ENCODE assay signal across 8 cellular contexts in genomic region chr19:52689804-52690394, GRCh38. TPM values are rescaled to one million over a fixed set of nuclear protein-coding genes. Genes with fewer than 3 reads are reported as not detected.
DNase-seq lines count a peak whose midpoint lies in the region; ATAC-seq and TF ChIP-seq lines count a peak whose summit lies in the region.

No MANE protein-coding gene starts in this region.

- peak overlapping the region; percentile 95 for H3K4me2 ChIP-seq in HCT116 (ENCODE audit: low read length)

- no peaks in the 10 kb centered on the region for H3K9me2 ChIP-seq in HCT116 (ENCODE audit: insufficient read depth)

- TSS peak; percentile 79 for BruUV-seq in HCT116 (replicated peaks; lab: Mats Ljungman, UMichigan)

- intact Hi-C loops in HCT116 (cut with micrococcal nuclease) = no loop called here
- intact Hi-C loops in activated naive CD4-positive, alpha-beta T cell treated with anti-CD3 and anti-CD28 coated beads for 36 hours (cut with micrococcal nuclease) = loop anchor here (1.0 to 5.0 kb wide), 3 partner anchors 45 to 120 kb away; partner anchors contain the start of genes ZNF611, ZNF701 and ZNF83
- intact Hi-C loops in posterior vena cava (cut with DNase I) = no loop called here

- RAD21 ChIA-PET in HCT116 (lab: Charles Lee; ENCODE audit: low non-redundant PET in 1 of 2, low total read pairs in 2 of 2, uncharacterized antibody in 2 of 2, unreplicated experiment in 2 of 2) = no interaction called here

- H3K4me1 Mint-ChIP-seq in activated naive CD4-positive, alpha-beta T cell treated with anti-CD3 and anti-CD28 coated beads for 36 hours (ENCODE audit: low read depth) = peaks cover 17% of the 10 kb centered on the region

- H3K4me3 Mint-ChIP-seq in activated naive CD4-positive, alpha-beta T cell treated with anti-CD3 and anti-CD28 coated beads for 36 hours = peak overlapping the region; percentile 96

- TF ChIP-seq RAD21 in HCT116 (IDR thresholded peaks at IDR 0.05; ENCODE audit: low read depth) = no peak

- no peaks in the 10 kb centered on the region for H4K20me1 ChIP-seq in HCT116 (ENCODE audit: insufficient read depth)

- TF ChIP-seq POLR2A in HCT116 (IDR thresholded peaks at IDR 0.05; ENCODE audit: borderline replicate concordance, extremely low read depth, insufficient read depth, insufficient read length) = no peak

- no peaks in the 10 kb centered on the region for H3K9me3 Mint-ChIP-seq in activated naive CD4-positive, alpha-beta T cell treated with anti-CD3 and anti-CD28 coated beads for 36 hours

- POLR2A ChIA-PET in HCT116 (lab: Charles Lee) = no interaction called here

- H3K27me3 Mint-ChIP-seq in activated naive CD4-positive, alpha-beta T cell treated with anti-CD3 and anti-CD28 coated beads for 36 hours (ENCODE audit: low read depth) = no peaks in the 10 kb centered on the region

- H3K27ac Mint-ChIP-seq in activated naive CD4-positive, alpha-beta T cell treated with anti-CD3 and anti-CD28 coated beads for 36 hours = peak overlapping the region; percentile 93

- peak; percentile 53 for ATAC-seq in HCT116

- TF ChIP-seq CTCF in HCT116 (IDR thresholded peaks at IDR 0.05 in 2 of 3, conservative IDR thresholded peaks at IDR 0.05 in 1 of 3; ENCODE audit: borderline replicate concordance in 1 of 3, insufficient read depth in 1 of 3, low read depth in 2 of 3, low read length in 2 of 3) = no peak
- TF ChIP-seq CTCF in cardiac muscle cell (IDR thresholded peaks at IDR 0.05; ENCODE audit: low read depth, low read length) = no peak

- no peaks in the 10 kb centered on the region for H3K27me3 ChIP-seq in HCT116 (ENCODE audit: insufficient read depth, low read length)
- H3K27me3 ChIP-seq in cardiac muscle cell = no peaks in the 10 kb centered on the region

- H3K9me3 ChIP-seq in HCT116 (ENCODE audit: control insufficient read depth in 1 of 2, insufficient read depth in 1 of 2, low read depth in 1 of 2, low read length in 2 of 2) (no peaks in the 10 kb centered on the region), cardiac muscle cell (ENCODE audit: low read depth) (no peaks in the 10 kb centered on the region)

- H3K9ac ChIP-seq in HCT116 (ENCODE audit: low read length) = peak overlapping the region; percentile 79

- CTCF ChIA-PET in HCT116 (lab: Charles Lee) = no interaction called here
- CTCF ChIA-PET in activated naive CD4-positive, alpha-beta T cell treated with anti-CD3 and anti-CD28 coated beads for 36 hours (lab: Charles Lee) = no interaction called here

- DNase-seq in ELF-1 (ENCODE audit: low read depth, low spot score) = peak; percentile 62
- no peak for DNase-seq in HCT116 (ENCODE audit: low read depth, low spot score)
- peak; percentile 22 for DNase-seq in NOMO-1 treated with DMSO at 0.1 percent for 48 hours (lab: John Stamatoyannopoulos, UW; ENCODE audit: unreplicated experiment)
- DNase-seq in activated naive CD4-positive, alpha-beta T cell treated with anti-CD3 and anti-CD28 coated beads for 36 hours = peak; percentile 32
- DNase-seq in cardiac muscle cell (ENCODE audit: low read depth in 1 of 2, low spot score in 1 of 2) = peak; percentile 6 to 42
- peak; percentile 86 for DNase-seq in posterior vena cava (ENCODE audit: low spot score)
- no peak for DNase-seq in HPDE6-E6E7 (ENCODE audit: extremely low spot score)
- no peak for DNase-seq in epidermal melanocyte (ENCODE audit: insufficient read length, low spot score)

- H3K36me3 ChIP-seq in HCT116 (ENCODE audit: control insufficient read depth in 1 of 2, insufficient read depth in 2 of 2, low read length in 2 of 2) (no peaks in the 10 kb centered on the region), cardiac muscle cell (no peaks in the 10 kb centered on the region)

- H3K4me1 ChIP-seq in HCT116 (ENCODE audit: control insufficient read depth in 1 of 2, insufficient read depth in 2 of 2, low read length in 2 of 2) (peaks cover 7 to 14% of the 10 kb centered on the region in 2 experiments), cardiac muscle cell (ENCODE audit: low read depth) (peaks cover 17% of the 10 kb centered on the region)

- peaks cover 48% of the 10 kb centered on the region for H3K79me2 ChIP-seq in HCT116 (ENCODE audit: insufficient read depth, low read length)

- H3K4me3 ChIP-seq in HCT116 (replicated peaks in 1 of 2; ENCODE audit: low read depth in 1 of 2, low read length in 2 of 2) (peak overlapping the region; percentile 69 to 85), cardiac muscle cell (peak overlapping the region; percentile 57)

- H3K27ac ChIP-seq in HCT116 (ENCODE audit: low read depth, low read length) (peak overlapping the region; percentile 60), cardiac muscle cell (peak overlapping the region; percentile 70)

- peaks cover 13% of the 10 kb centered on the region for H3K36me3 Mint-ChIP-seq in activated naive CD4-positive, alpha-beta T cell treated with anti-CD3 and anti-CD28 coated beads for 36 hours (ENCODE audit: low read depth)

- H2AFZ ChIP-seq in HCT116 (ENCODE audit: low read depth, low read length, poor library complexity, severe bottlenecking) = no peak overlapping the region

TF ChIP-seq in HCT116, 20 proteins besides CTCF, POLR2A, EP300 and RAD21:
- TF ChIP-seq YY1 (IDR thresholded peaks at IDR 0.05; ENCODE audit: extremely low read depth, insufficient replicate concordance, low read depth, low read length) = no peak
- TF ChIP-seq SIN3A (IDR thresholded peaks at IDR 0.05; ENCODE audit: low read depth) = no peak
- TF ChIP-seq EZH2 (IDR thresholded peaks at IDR 0.05) = no peak
- TF ChIP-seq SP1 (IDR thresholded peaks at IDR 0.05; ENCODE audit: low read depth) = no peak
- no peak for TF ChIP-seq ELF1 (IDR thresholded peaks at IDR 0.05; ENCODE audit: borderline replicate concordance, low read depth)
- no peak for TF ChIP-seq ZNF274 (IDR thresholded peaks at IDR 0.05; ENCODE audit: low read depth, low read length)
- TF ChIP-seq FOSL1 (IDR thresholded peaks at IDR 0.05; ENCODE audit: low read depth) = no peak
- no peak for TF ChIP-seq SRF (IDR thresholded peaks at IDR 0.05; ENCODE audit: low read depth)
- TF ChIP-seq MAX (IDR thresholded peaks at IDR 0.05) = no peak
- no peak for TF ChIP-seq TCF7L2 (IDR thresholded peaks at IDR 0.05; ENCODE audit: borderline replicate concordance, extremely low read depth, insufficient read depth, insufficient read length)
- TF ChIP-seq EGR1 (IDR thresholded peaks at IDR 0.05; ENCODE audit: low read depth) = no peak
- no peak for TF ChIP-seq ATF3 (IDR thresholded peaks at IDR 0.05)
- no peak for TF ChIP-seq REST (IDR thresholded peaks at IDR 0.05; ENCODE audit: low read depth)
- no peak; the same call in 1 of the 2 replicates for TF ChIP-seq ZFX (IDR thresholded peaks at IDR 0.05)

RNA-seq across cellular contexts. Expression of gene ZNF611, which starts 44.9 kb away (rescaled TPM):
- total RNA-seq in HCT116 (2021; ENCODE audit: unreplicated experiment) = 12.2 TPM
- polyA plus RNA-seq in HCT116 (2012) = 2.7 and 3.0 TPM in 2 replicates
- 10 to 100 TPM; 10.4 to 12.1 TPM for total RNA-seq in activated naive CD4-positive, alpha-beta T cell treated with anti-CD3 and anti-CD28 coated beads for 36 hours
- total RNA-seq in cardiac muscle cell = 5.8 and 12.4 TPM in 2 replicates
- 10.4 and 15.4 TPM in 2 replicates for polyA plus RNA-seq in cardiac muscle cell
- 10 to 100 TPM; 15.0 to 17.1 TPM for total RNA-seq in posterior vena cava

RNA-seq across cellular contexts. Expression of gene ZNF83, which starts 51.7 kb away (rescaled TPM):
- total RNA-seq in HCT116 (2021; ENCODE audit: unreplicated experiment) = 34.2 TPM
- 19.0 and 21.6 TPM in 2 replicates for polyA plus RNA-seq in HCT116 (2012)
- 10 to 100 TPM; 23.3 to 23.9 TPM for total RNA-seq in activated naive CD4-positive, alpha-beta T cell treated with anti-CD3 and anti-CD28 coated beads for 36 hours
- total RNA-seq in cardiac muscle cell = 49.2 and 134 TPM in 2 replicates
- 33.1 and 67.4 TPM in 2 replicates for polyA plus RNA-seq in cardiac muscle cell
- 10 to 100 TPM; 40.2 to 44.6 TPM for total RNA-seq in posterior vena cava

Comparison
In these comparisons a context has a peak if more than half of its experiments do, and no peak if none do; other contexts are left out.
1. DNase-seq: peak in ELF-1 (single experiment), NOMO-1 treated with DMSO at 0.1 percent for 48 hours (single experiment), activated naive CD4-positive, alpha-beta T cell treated with anti-CD3 and anti-CD28 coated beads for 36 hours (single experiment), cardiac muscle cell (2 of 2) and posterior vena cava (single experiment); none in HCT116 (single experiment), HPDE6-E6E7 (single experiment) and epidermal melanocyte (single experiment).